In genomic region chr19:10418281-10419199, GRCh38 we compare ENCODE assay signal across 9 cellular contexts. TPM values are rescaled to one million over a fixed set of nuclear protein-coding genes. Genes with fewer than 3 reads are reported as not detected.
DNase-seq lines count a peak whose midpoint lies in the region; ATAC-seq lines count a peak whose summit lies in the region.
"Had no signal": no experiment of that assay in that cellular context is flagged by ENCODE, and none has a peak within 500 bp of the region (broad histone marks: within the 10 kb centered on the region; RNA-seq: fewer than 3 reads in every experiment).

No MANE protein-coding gene starts in this region.

- CTCF ChIA-PET in naive thymus-derived CD4-positive, alpha-beta T cell (lab: Charles Lee) = interaction anchor here (0.9 to 7.7 kb wide), 3 partner anchors 9 to 18 kb away, joined by 3 to 97 read pairs (median 8); partner anchors contain the start of gene CDC37

- POLR2A ChIA-PET in naive thymus-derived CD4-positive, alpha-beta T cell (lab: Charles Lee) = interaction anchor here (1.0 to 3.9 kb wide), 5 partner anchors 8 to 276 kb away, joined by 3 to 32 read pairs (median 4); partner anchors contain the start of genes CDC37 and ICAM1

- H3K9me3 ChIP-seq in HUES64 (ENCODE audit: insufficient read depth, low read depth, low read length) = no peaks in the 10 kb centered on the region
- H3K9me3 ChIP-seq in naive thymus-derived CD4-positive, alpha-beta T cell (ENCODE audit: control insufficient read depth in 2 of 3, low read length in 3 of 3) = no peaks in the 10 kb centered on the region
- H3K9me3 ChIP-seq: neutrophil had no signal

- peak overlapping the region; percentile 85 for H3K4me3 Mint-ChIP-seq in activated T-helper 17 cell treated with anti-CD3 and anti-CD28 coated beads, Interleukin-2, amount 50 U/mL, for 72 hours
- H3K4me3 Mint-ChIP-seq in naive thymus-derived CD4-positive, alpha-beta T cell = peak overlapping the region; percentile 19 to 96 (median 54)

- no peaks in the 10 kb centered on the region for H3K9me3 Mint-ChIP-seq in activated T-helper 17 cell treated with anti-CD3 and anti-CD28 coated beads, Interleukin-2, amount 50 U/mL, for 72 hours
- peaks cover 0 to 6% (median 0%) of the 10 kb centered on the region in 11 donors for H3K9me3 Mint-ChIP-seq in naive thymus-derived CD4-positive, alpha-beta T cell

- H3K27ac ChIP-seq in HUES64 (ENCODE audit: low read depth, low read length) = no peak overlapping the region
- H3K27ac ChIP-seq in naive thymus-derived CD4-positive, alpha-beta T cell (ENCODE audit: low read depth, low read length) = no peak overlapping the region
- H3K27ac ChIP-seq: neutrophil had no signal

- peaks cover 83% of the 10 kb centered on the region for H3K27me3 ChIP-seq in HUES64 (ENCODE audit: insufficient read depth, low read length)
- H3K27me3 ChIP-seq in naive thymus-derived CD4-positive, alpha-beta T cell (ENCODE audit: control insufficient read depth in 2 of 2, insufficient read depth in 2 of 2, low read length in 2 of 2) = peaks cover 18 to 35% of the 10 kb centered on the region in 2 donors

- H3K36me3 ChIP-seq in HUES64 (ENCODE audit: insufficient read depth, low read length) = no peaks in the 10 kb centered on the region
- H3K36me3 ChIP-seq in naive thymus-derived CD4-positive, alpha-beta T cell (ENCODE audit: control insufficient read depth in 2 of 3, insufficient read depth in 3 of 3, low read length in 3 of 3) = no peaks in the 10 kb centered on the region
- H3K36me3 ChIP-seq: neutrophil had no signal

- 2% methylated on average over 35 of the region's 35 CpGs for WGBS in HUES64

- peaks cover 32% of the 10 kb centered on the region for H3K4me1 Mint-ChIP-seq in activated T-helper 17 cell treated with anti-CD3 and anti-CD28 coated beads, Interleukin-2, amount 50 U/mL, for 72 hours
- H3K4me1 Mint-ChIP-seq in naive thymus-derived CD4-positive, alpha-beta T cell = peaks cover 26 to 62% (median 42%) of the 10 kb centered on the region in 7 donors

- DNase-seq in DMS 273 (lab: John Stamatoyannopoulos, UW; ENCODE audit: unreplicated experiment) = peak; percentile 82
- DNase-seq in naive thymus-derived CD4-positive, alpha-beta T cell = no peak
- no peak for DNase-seq in foreskin melanocyte
- DNase-seq in stimulated activated CD4-positive, alpha-beta T cell treated with anti-CD3 and anti-CD28 coated beads, Interleukin-4, amount 100 ng/mL, for 24 hours = no peak

- H3K36me3 Mint-ChIP-seq in activated T-helper 17 cell treated with anti-CD3 and anti-CD28 coated beads, Interleukin-2, amount 50 U/mL, for 72 hours (ENCODE audit: low read depth) = peaks cover 14% of the 10 kb centered on the region
- H3K36me3 Mint-ChIP-seq in naive thymus-derived CD4-positive, alpha-beta T cell = peaks cover 0 to 22% (median 3%) of the 10 kb centered on the region in 5 donors

- H3K27me3 Mint-ChIP-seq in activated T-helper 17 cell treated with anti-CD3 and anti-CD28 coated beads, Interleukin-2, amount 50 U/mL, for 72 hours = peaks cover 38% of the 10 kb centered on the region
- peaks cover 26 to 46% (median 39%) of the 10 kb centered on the region in 5 donors for H3K27me3 Mint-ChIP-seq in naive thymus-derived CD4-positive, alpha-beta T cell

- no peak overlapping the region for H3K27ac Mint-ChIP-seq in activated T-helper 17 cell treated with anti-CD3 and anti-CD28 coated beads, Interleukin-2, amount 50 U/mL, for 72 hours
- H3K27ac Mint-ChIP-seq in naive thymus-derived CD4-positive, alpha-beta T cell = peak overlapping the region; percentile 19 to 97 (median 64)

- H3K4me3 ChIP-seq in HUES64 (ENCODE audit: low read length) = peak overlapping the region; percentile 41
- H3K4me3 ChIP-seq in naive thymus-derived CD4-positive, alpha-beta T cell (ENCODE audit: low read length) = no peak overlapping the region

- intact Hi-C loops in naive thymus-derived CD4-positive, alpha-beta T cell (cut with micrococcal nuclease) = loop anchor here in 1 of 2 donors (2.0 kb wide), 1 partner anchor 150 kb away; the partner anchor contains the start of gene CDKN2D

- no peak for ATAC-seq in activated T-helper 17 cell treated with anti-CD3 and anti-CD28 coated beads, Interleukin-2, amount 50 U/mL, for 72 hours (replicated peaks)
- ATAC-seq in naive thymus-derived CD4-positive, alpha-beta T cell = no peak
- ATAC-seq in HG03442 (IDR thresholded peaks at IDR 0.05; ENCODE audit: unreplicated experiment) = no peak
- ATAC-seq in HG03039 (IDR thresholded peaks at IDR 0.05; ENCODE audit: unreplicated experiment) = no peak

- H3K9ac ChIP-seq in HUES64 (ENCODE audit: low read depth, low read length) = no peak overlapping the region

- H3K4me1 ChIP-seq in HUES64 (ENCODE audit: insufficient read depth, low read length) = peaks cover 16% of the 10 kb centered on the region
- peaks cover 35 to 40% of the 10 kb centered on the region in 2 donors for H3K4me1 ChIP-seq in naive thymus-derived CD4-positive, alpha-beta T cell (ENCODE audit: control insufficient read depth in 2 of 2, insufficient read depth in 2 of 2, low read length in 2 of 2)

RNA-seq across cellular contexts. Expression of gene PDE4A, which starts 1.8 kb away (rescaled TPM):
- polyA plus RNA-seq in HUES64 (2013, experiment 1 of 2) = 1.7 TPM
- polyA plus RNA-seq in HUES64 (2013, experiment 2 of 2) = 2.5 TPM
- total RNA-seq in activated T-helper 17 cell treated with anti-CD3 and anti-CD28 coated beads, Interleukin-2, amount 50 U/mL, for 72 hours = 1 to 10 TPM; 9.0 to 9.1 TPM
- total RNA-seq in naive thymus-derived CD4-positive, alpha-beta T cell = 10 to 100 TPM in 2 of 5 experiments, 1 to 10 TPM in 2, under 1 TPM in 1; 0.59 to 51.8 (median 5.0) TPM
- 1 to 10 TPM in 1 of 2 donors, under 1 TPM in 1; 0.47 to 2.0 TPM for polyA plus RNA-seq in naive thymus-derived CD4-positive, alpha-beta T cell

RNA-seq across cellular contexts. Expression of gene CDC37, which starts 15.2 kb away (rescaled TPM):
- 160 TPM for polyA plus RNA-seq in HUES64 (2013, experiment 1 of 2)
- 142 TPM for polyA plus RNA-seq in HUES64 (2013, experiment 2 of 2)
- total RNA-seq in activated T-helper 17 cell treated with anti-CD3 and anti-CD28 coated beads, Interleukin-2, amount 50 U/mL, for 72 hours = 100 to 1,000 TPM; 140 to 226 TPM
- total RNA-seq in naive thymus-derived CD4-positive, alpha-beta T cell = 100 to 1,000 TPM; 169 to 229 (median 180) TPM
- polyA plus RNA-seq in naive thymus-derived CD4-positive, alpha-beta T cell = 10 to 100 TPM; 62.8 to 99.2 TPM

RNA-seq across cellular contexts. Expression of gene TYK2, which starts 38.2 kb away (rescaled TPM):
- 27.7 TPM for polyA plus RNA-seq in HUES64 (2013, experiment 1 of 2)
- 24.0 TPM for polyA plus RNA-seq in HUES64 (2013, experiment 2 of 2)
- 100 to 1,000 TPM; 221 to 245 TPM for total RNA-seq in activated T-helper 17 cell treated with anti-CD3 and anti-CD28 coated beads, Interleukin-2, amount 50 U/mL, for 72 hours
- total RNA-seq in naive thymus-derived CD4-positive, alpha-beta T cell = 100 to 1,000 TPM; 224 to 346 (median 284) TPM
- polyA plus RNA-seq in naive thymus-derived CD4-positive, alpha-beta T cell = 10 to 100 TPM; 45.4 to 55.6 TPM
